12 cellular contexts compared by ENCODE assay signal in genomic region chr3:194100856-194101390, GRCh38. TPM values are rescaled to one million over a fixed set of nuclear protein-coding genes. Genes with fewer than 3 reads are reported as not detected.
A peak's percentile ranks its signal among the peaks of the same experiment; 100 is the strongest.
DNase-seq lines count a peak whose midpoint lies in the region; ATAC-seq and TF ChIP-seq lines count a peak whose summit lies in the region.
"Had no signal": no experiment of that assay in that cellular context is flagged by ENCODE, and none has a peak within 500 bp of the region (broad histone marks: within the 10 kb centered on the region; RNA-seq: fewer than 3 reads in every experiment).

No MANE protein-coding gene starts in this region.

- intact Hi-C loops in lower lobe of right lung (cut with DNase I), result no loop called here

- no peak overlapping the region for H3K27ac ChIP-seq in lower lobe of right lung

- no peaks in the 10 kb centered on the region for H3K9me3 ChIP-seq in T-helper 17 cell (ENCODE audit: control insufficient read depth, low read length, poor library complexity, severe bottlenecking)
- no peaks in the 10 kb centered on the region for H3K9me3 ChIP-seq in lower lobe of right lung

- no peaks in the 10 kb centered on the region for H3K36me3 Mint-ChIP-seq in T-helper 17 cell (ENCODE audit: low read depth)

- H3K4me1 ChIP-seq in lower lobe of right lung, result no peaks in the 10 kb centered on the region

- peaks cover 15% of the 10 kb centered on the region for H3K4me1 Mint-ChIP-seq in T-helper 17 cell

- DNase-seq in GM13977 (ENCODE audit: low spot score) (peak; percentile 88), GM20000 (ENCODE audit: low spot score) (peak; percentile 86), T-helper 17 cell (no peak), NCI-H1436 treated with DMSO at 0.1 percent for 48 hours (lab: John Stamatoyannopoulos, UW) (no peak), NAMALWA (ENCODE audit: low spot score) (no peak), NCI-H2196 treated with DMSO at 0.1 percent for 48 hours (lab: John Stamatoyannopoulos, UW; ENCODE audit: unreplicated experiment) (no peak), lower lobe of right lung (no peak)
- DNase-seq: H9, head of caudate nucleus, NCI-H1417 had no signal

- no peaks in the 10 kb centered on the region for H3K36me3 ChIP-seq in lower lobe of right lung

- in situ Hi-C loops in GM13977 (cut with MboI; ENCODE audit: low pct_unique_long_range_greater_than_20kb, low sequenced_read_pairs, unreplicated experiment), result no loop called here

- peaks cover 46% of the 10 kb centered on the region for H3K27me3 Mint-ChIP-seq in T-helper 17 cell

- ATAC-seq in HG03060 (IDR thresholded peaks at IDR 0.05; ENCODE audit: low read depth, unreplicated experiment), result peak; percentile 55
- ATAC-seq in T-helper 17 cell, result no peak
- no peak for ATAC-seq in lower lobe of right lung

- H3K27ac Mint-ChIP-seq in T-helper 17 cell, result peak overlapping the region; percentile 83
- H3K27ac Mint-ChIP-seq: activated T-helper 1 cell treated with anti-CD3 and anti-CD28 coated beads, Interleukin-12 subunit alpha, Interleukin-12 subunit beta, Interleukin-2, Interleukin-4 antibody, amounts not matched to agents 30 ng/mL and 10 ng/mL and 1 ng/mL, durations not matched to agents 14 hours and 24 hours and 36 hours; H9 had no signal

- H3K4me3 ChIP-seq in lower lobe of right lung, result no peak overlapping the region

- TF ChIP-seq CTCF in GM13977 (IDR thresholded peaks at IDR 0.05; ENCODE audit: extremely low read depth, insufficient read depth, missing control alignments) (peak; percentile 5), GM20000 (IDR thresholded peaks at IDR 0.05; ENCODE audit: extremely low read depth, missing control alignments) (no peak), lower lobe of right lung (IDR thresholded peaks at IDR 0.05) (no peak)

- H3K4me3 Mint-ChIP-seq in T-helper 17 cell, result no peak overlapping the region
- H3K4me3 Mint-ChIP-seq: activated T-helper 1 cell treated with anti-CD3 and anti-CD28 coated beads, Interleukin-12 subunit alpha, Interleukin-12 subunit beta, Interleukin-2, Interleukin-4 antibody, amounts not matched to agents 30 ng/mL and 10 ng/mL and 1 ng/mL, durations not matched to agents 14 hours and 24 hours and 36 hours; H9 had no signal

- H3K27me3 ChIP-seq in lower lobe of right lung (ENCODE audit: low read depth), result no peaks in the 10 kb centered on the region

RNA-seq across cellular contexts. Expression of gene HES1, which starts 35.0 kb away (rescaled TPM):
- 1 to 10 TPM; 2.4 to 3.1 TPM for total RNA-seq in T-helper 17 cell
- total RNA-seq in lower lobe of right lung, result 29.5 TPM

Comparison
In these comparisons a context has a peak if more than half of its experiments do, and no peak if none do; other contexts are left out.
1. DNase-seq: peak in GM13977 (single experiment) and GM20000 (single experiment); none in T-helper 17 cell (0 of 3), NCI-H1436 treated with DMSO at 0.1 percent for 48 hours (single experiment), NAMALWA (single experiment), NCI-H2196 treated with DMSO at 0.1 percent for 48 hours (single experiment) and lower lobe of right lung (single experiment).